In genomic region chr1:225824522-225824921, GRCh38 we compare ENCODE assay signal across 15 cellular contexts. TPM values are rescaled to one million over a fixed set of nuclear protein-coding genes. Genes with fewer than 3 reads are reported as not detected.
A peak's percentile ranks its signal among the peaks of the same experiment; 100 is the strongest.
DNase-seq lines count a peak whose midpoint lies in the region; ATAC-seq, FAIRE-seq and TF ChIP-seq lines count a peak whose summit lies in the region.
"Had no signal": no experiment of that assay in that cellular context is flagged by ENCODE, and none has a peak within 500 bp of the region (broad histone marks: within the 10 kb centered on the region; RNA-seq: fewer than 3 reads in every experiment).

No MANE protein-coding gene starts in this region.

- H3K4me1 ChIP-seq in kidney (ENCODE audit: control insufficient read depth in 1 of 2, insufficient read depth in 1 of 2, low read depth in 1 of 2, low read length in 2 of 2) (peaks cover 0 to 13% of the 10 kb centered on the region in 2 donors), thyroid gland (peaks cover 59 to 63% of the 10 kb centered on the region in 2 donors)

- no peak for ATAC-seq in GM18519 (IDR thresholded peaks at IDR 0.05; ENCODE audit: low FRiP score, unreplicated experiment)
- ATAC-seq: activated T-cell treated with anti-CD3 and anti-CD28 coated beads, Interleukin-2, amount 50 U/mL, for 72 hours; HCT116 had no signal

- H3K9me3 ChIP-seq in kidney (ENCODE audit: control insufficient read depth in 1 of 2, low read length in 2 of 2) (no peaks in the 10 kb centered on the region), thyroid gland (no peaks in the 10 kb centered on the region)
- H3K9me3 ChIP-seq: neutrophil had no signal

- FAIRE-seq in kidney (lab: Jason Lieb, UNC) (no peak), RCC 7860 (lab: Jason Lieb, UNC) (no peak)

- no peak overlapping the region for H3K9ac ChIP-seq in kidney (ENCODE audit: low read length in 2 of 2)

- intact Hi-C loops in kidney (cut with DNase I), result no loop called here
- intact Hi-C loops in thyroid gland (cut with DNase I), result no loop called here

- no peak overlapping the region for H3K27ac ChIP-seq in kidney (ENCODE audit: low read depth in 2 of 2, low read length in 2 of 2)
- peak overlapping the region in 2 of 3 donors; percentile 3 to 58 for H3K27ac ChIP-seq in thyroid gland
- H3K27ac ChIP-seq: 22Rv1, neutrophil had no signal

- 77 to 93% methylated on average over 9 to 12 of the region's 12 CpGs for WGBS in thyroid gland, 2 donors

- TF ChIP-seq CTCF in kidney (IDR thresholded peaks at IDR 0.05; ENCODE audit: borderline replicate concordance, extremely low read depth, insufficient read depth) (no peak), thyroid gland (IDR thresholded peaks at IDR 0.05) (no peak)

- H3K36me3 ChIP-seq in kidney (ENCODE audit: control insufficient read depth in 1 of 2, insufficient read depth in 2 of 2, low read length in 2 of 2) (peaks cover 8 to 14% of the 10 kb centered on the region in 2 donors), thyroid gland (peaks cover 0 to 11% of the 10 kb centered on the region in 2 donors)
- H3K36me3 ChIP-seq: neutrophil had no signal

- DNase-seq in DMS79 treated with DMSO at 0.1 percent for 48 hours (lab: John Stamatoyannopoulos, UW) (peak; percentile 58), DMS79 (lab: John Stamatoyannopoulos, UW) (no peak), NCI-H510A treated with DMSO at 0.1 percent for 48 hours (lab: John Stamatoyannopoulos, UW) (peak; percentile 88), kidney (peak; percentile 63), thyroid gland (no peak), SK-N-DZ (ENCODE audit: low spot score) (no peak), RCC 7860 (ENCODE audit: low spot score) (no peak)
- DNase-seq: activated CD4-positive, alpha-beta T cell treated with anti-CD3 and anti-CD28 coated beads for 48 hours; activated T-cell treated with anti-CD3 and anti-CD28 coated beads, Interleukin-2, amount 50 U/mL, for 72 hours; amygdala; hippocampal formation had no signal

- no peak for TF ChIP-seq POLR2A in thyroid gland (IDR thresholded peaks at IDR 0.05)

- H3K4me3 ChIP-seq in kidney (ENCODE audit: low read length in 2 of 2) (no peak overlapping the region), thyroid gland (replicated peaks in 1 of 3) (no peak overlapping the region)

- no peaks in the 10 kb centered on the region for H3K27me3 ChIP-seq in thyroid gland
- H3K27me3 ChIP-seq: neutrophil had no signal

RNA-seq across cellular contexts. Expression of gene EPHX1, which starts 14.6 kb away (rescaled TPM):
- total RNA-seq in kidney, result 78.6 TPM
- 178 TPM for polyA plus RNA-seq in kidney (ENCODE audit: insufficient read depth, low read depth, low replicate concordance)
- total RNA-seq in thyroid gland, result 100 to 1,000 TPM; 297 to 533 (median 441) TPM
- 6.6 and 8.3 TPM in 2 replicates for polyA plus RNA-seq in SK-N-DZ (2014; cell fraction: cytosol; rRNA removed)
- polyA plus RNA-seq in SK-N-DZ (2014; cell fraction: nucleus; rRNA removed), result 3.6 and 4.1 TPM in 2 replicates

RNA-seq across cellular contexts. Expression of gene SRP9, which starts 46.9 kb away (rescaled TPM):
- total RNA-seq in kidney (199 TPM), thyroid gland (100 to 1,000 TPM; 196 to 297 (median 260) TPM)
- polyA plus RNA-seq in kidney (ENCODE audit: insufficient read depth, low read depth, low replicate concordance), result 307 TPM
- 718 and 771 TPM in 2 replicates for polyA plus RNA-seq in SK-N-DZ (2014; cell fraction: cytosol; rRNA removed)
- 323 and 469 TPM in 2 replicates for polyA plus RNA-seq in SK-N-DZ (2014; cell fraction: nucleus; rRNA removed)

RNA-seq across cellular contexts. Expression of gene TMEM63A, which starts 57.7 kb away (rescaled TPM):
- 159 TPM for total RNA-seq in kidney
- 25.5 TPM for polyA plus RNA-seq in kidney (ENCODE audit: insufficient read depth, low read depth, low replicate concordance)
- total RNA-seq in thyroid gland, result 10 to 100 TPM; 30.1 to 57.7 (median 41.6) TPM
- polyA plus RNA-seq in SK-N-DZ (2014; cell fraction: cytosol; rRNA removed), result 0.13 and 1.2 TPM in 2 replicates
- 0.49 and 1.0 TPM in 2 replicates for polyA plus RNA-seq in SK-N-DZ (2014; cell fraction: nucleus; rRNA removed)

Comparison
In these comparisons a context has a peak if more than half of its experiments do, and no peak if none do; other contexts are left out.
1. DNase-seq: peak in DMS79 treated with DMSO at 0.1 percent for 48 hours (single experiment), NCI-H510A treated with DMSO at 0.1 percent for 48 hours (single experiment) and kidney (single experiment); none in DMS79 (single experiment), thyroid gland (0 of 2), SK-N-DZ (single experiment) and RCC 7860 (single experiment).
2. H3K27ac ChIP-seq: peak in thyroid gland (2 of 3); none in kidney (0 of 2).